ENCODE assay signal across 12 cellular contexts in the genomic region with DNA sequence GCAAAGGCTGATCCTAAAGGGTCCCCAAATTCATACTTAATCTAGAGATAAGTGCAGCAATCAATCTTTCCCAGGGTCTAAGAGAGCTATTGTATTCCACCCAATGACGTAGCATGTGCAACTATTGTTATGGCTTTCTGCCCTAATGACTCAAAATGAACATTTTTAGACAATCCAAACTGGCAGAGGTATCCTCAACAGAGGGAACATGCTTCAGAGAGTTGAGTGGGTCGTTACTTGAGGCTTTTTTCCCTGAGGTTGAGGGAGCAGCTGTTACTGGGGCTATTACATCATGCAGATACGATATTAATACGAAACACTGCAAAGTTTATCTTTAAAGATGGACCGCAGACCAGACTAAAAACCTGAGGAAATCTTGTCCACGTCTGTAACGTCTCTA.
"Had no signal": no experiment of that assay in that cellular context is flagged by ENCODE, and none has a peak within 500 bp of the region (broad histone marks: within the 10 kb centered on the region; RNA-seq: fewer than 3 reads in every experiment).

No MANE protein-coding gene starts in this region.

- DNase-seq: effector memory CD4-positive, alpha-beta T cell; gastrocnemius medialis; heart right ventricle; kidney glomerular epithelial cell; naive thymus-derived CD8-positive, alpha-beta T cell; right cardiac atrium; stimulated activated CD4-positive, alpha-beta T cell treated with anti-CD3 and anti-CD28 coated beads, Interleukin-4, amount 100 ng/mL, for 1 hour; stimulated activated CD8-positive, alpha-beta memory T cell treated with anti-CD3 and anti-CD28 coated beads, Interleukin-4, amount 100 ng/mL, for 48 hours; stimulated activated naive CD8-positive, alpha-beta T cell treated with anti-CD3 and anti-CD28 coated beads, Interleukin-15, Interleukin-2, amounts not matched to agents 100 U/mL and 50 U/mL, for 24 hours had no signal

- H3K27ac ChIP-seq: gastrocnemius medialis, heart right ventricle, suprapubic skin, thyroid gland had no signal

- H3K4me1 ChIP-seq: gastrocnemius medialis, heart right ventricle, suprapubic skin, thyroid gland had no signal

- H3K36me3 ChIP-seq: gastrocnemius medialis, heart right ventricle, pancreas, suprapubic skin, thyroid gland had no signal

- H3K4me3 ChIP-seq: gastrocnemius medialis, heart right ventricle, suprapubic skin, thyroid gland had no signal

- H3K27me3 ChIP-seq: gastrocnemius medialis, heart right ventricle, pancreas, suprapubic skin, thyroid gland had no signal

- H3K9me3 ChIP-seq: gastrocnemius medialis, heart right ventricle, pancreas, suprapubic skin, thyroid gland had no signal
